In genomic region chr10:91381562-91381923, GRCh38 we compare ENCODE assay signal across 16 cellular contexts. TPM values are rescaled to one million over a fixed set of nuclear protein-coding genes. Genes with fewer than 3 reads are reported as not detected.
DNase-seq lines count a peak whose midpoint lies in the region; ATAC-seq and TF ChIP-seq lines count a peak whose summit lies in the region.
"Had no signal": no experiment of that assay in that cellular context is flagged by ENCODE, and none has a peak within 500 bp of the region (broad histone marks: within the 10 kb centered on the region; RNA-seq: fewer than 3 reads in every experiment).

No MANE protein-coding gene starts in this region.

- H2AFZ ChIP-seq in neuron (ENCODE audit: low read depth, low read length) = peak overlapping the region; percentile 12

- H3K27me3 ChIP-seq in SJCRH30 (no peaks in the 10 kb centered on the region), neuron (ENCODE audit: insufficient read depth, low read length) (no peaks in the 10 kb centered on the region)
- H3K27me3 ChIP-seq: right lobe of liver, tibial nerve had no signal

- H3K36me3 ChIP-seq in SJCRH30 (no peaks in the 10 kb centered on the region), neuron (ENCODE audit: insufficient read depth, low read length) (no peaks in the 10 kb centered on the region)
- H3K36me3 ChIP-seq: right lobe of liver, tibial nerve had no signal

- DNase-seq in AG10803 (ENCODE audit: low read depth) (peak; percentile 26), SJCRH30 (peak; percentile 55 to 71), head of caudate nucleus (peak in 28 of 42 donors; percentile 8 to 58 (median 23))
- no peak for DNase-seq in effector CD8-positive, alpha-beta T cell (lab: John Stamatoyannopoulos, UW)
- DNase-seq: activated CD4-positive, alpha-beta T cell treated with anti-CD3 and anti-CD28 coated beads for 4 hours; kidney; mucosa of descending colon; NCI-H1930; right lobe of liver; RPMI8226; stimulated activated CD4-positive, alpha-beta T cell treated with anti-CD3 and anti-CD28 coated beads, Interleukin-4, amount 100 ng/mL, for 1 hour had no signal

- no peak overlapping the region for H3K4me3 ChIP-seq in AG10803 (ENCODE audit: low read length)
- peak overlapping the region; percentile 32 for H3K4me3 ChIP-seq in SJCRH30
- H3K4me3 ChIP-seq in neuron (ENCODE audit: low read length) = peak overlapping the region; percentile 18
- H3K4me3 ChIP-seq: mucosa of descending colon, right lobe of liver, tibial nerve had no signal

- no peak for TF ChIP-seq CTCF in AG10803 (conservative IDR thresholded peaks at IDR 0.05; ENCODE audit: low read length)

- H3K4me1 ChIP-seq in SJCRH30 = peaks cover 8% of the 10 kb centered on the region
- H3K4me1 ChIP-seq in neuron (ENCODE audit: insufficient read depth, low read length) = peaks cover 26% of the 10 kb centered on the region
- H3K4me1 ChIP-seq: right lobe of liver had no signal

- intact Hi-C loops in head of caudate nucleus (cut with DNase I) = loop anchor here (10.0 kb wide), 1 partner anchor 87 kb away; no protein-coding TSS in a partner anchor

- peak overlapping the region; percentile 93 for H3K27ac ChIP-seq in SJCRH30
- H3K27ac ChIP-seq: right lobe of liver, tibial nerve had no signal

- no peak for ATAC-seq in HG03457 (IDR thresholded peaks at IDR 0.05; ENCODE audit: unreplicated experiment)
- ATAC-seq in HG02642 (IDR thresholded peaks at IDR 0.05; ENCODE audit: poor library complexity, unreplicated experiment) = no peak
- ATAC-seq in GM18858 (IDR thresholded peaks at IDR 0.05; ENCODE audit: unreplicated experiment) = no peak
- ATAC-seq: mucosa of descending colon, right lobe of liver had no signal

- no peaks in the 10 kb centered on the region for H3K9me3 ChIP-seq in SJCRH30 (replicated peaks)
- H3K9me3 ChIP-seq in neuron (ENCODE audit: low read length) = no peaks in the 10 kb centered on the region
- H3K9me3 ChIP-seq: mucosa of descending colon, right lobe of liver, tibial nerve had no signal

RNA-seq across cellular contexts. Expression of gene HECTD2, which starts 28.6 kb away (rescaled TPM):
- 11.4 and 11.9 TPM in 2 replicates for total RNA-seq in SJCRH30 (2014; rRNA removed; shearing (Covaris generic))
